ENCODE assay signal across 8 cellular contexts in the genomic region with DNA sequence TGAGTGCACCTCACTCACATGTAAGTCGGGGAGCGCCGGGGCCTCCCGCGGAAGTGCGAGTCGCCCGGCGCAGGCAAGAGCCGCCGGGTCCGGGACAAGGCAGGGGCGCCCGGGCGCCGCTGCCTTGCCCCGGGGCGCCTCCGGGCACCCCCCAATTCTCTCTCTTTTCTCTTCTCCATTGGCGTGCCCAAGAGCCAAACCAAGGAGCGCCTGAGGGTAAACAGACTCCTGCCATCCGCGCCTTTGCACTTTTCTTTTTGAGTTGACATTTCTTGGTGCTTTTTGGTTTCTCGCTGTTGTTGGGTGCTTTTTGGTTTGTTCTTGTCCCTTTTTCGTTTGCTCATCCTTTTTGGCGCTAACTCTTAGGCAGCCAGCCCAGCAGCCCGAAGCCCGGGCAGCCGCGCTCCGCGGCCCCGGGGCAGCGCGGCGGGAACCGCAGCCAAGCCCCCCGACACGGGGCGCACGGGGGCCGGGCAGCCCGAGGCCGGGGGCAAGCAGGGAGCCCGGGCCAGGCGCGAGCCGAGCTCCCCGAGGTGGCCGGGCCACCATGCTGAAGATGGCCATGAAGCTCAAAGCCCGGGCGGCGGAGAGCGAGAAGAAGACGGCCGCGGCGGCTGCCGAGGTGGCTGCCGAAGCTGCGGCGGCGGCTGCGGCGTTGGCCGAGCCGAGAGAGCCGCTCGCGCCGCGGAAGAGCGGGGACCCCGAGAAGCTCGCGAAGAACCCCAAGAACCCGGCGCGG. TPM values are rescaled to one million over a fixed set of nuclear protein-coding genes. Genes with fewer than 3 reads are reported as not detected.
A peak's percentile ranks its signal among the peaks of the same experiment; 100 is the strongest.
DNase-seq lines count a peak whose midpoint lies in the region; ATAC-seq, FAIRE-seq and TF ChIP-seq lines count a peak whose summit lies in the region.

No MANE protein-coding gene starts in this region.

- H3K4me2 ChIP-seq in DOHH2 (ENCODE audit: low read length) = peak overlapping the region; percentile 74

- DNase-seq in NT2/D1 (ENCODE audit: low read depth, low spot score) = no peak
- DNase-seq in dorsolateral prefrontal cortex = peak in 1 of 10 donors; percentile 46
- peak; percentile 24 for DNase-seq in natural killer cell
- no peak for DNase-seq in Ammon's horn (ENCODE audit: low spot score)
- DNase-seq in putamen (ENCODE audit: low spot score) = no peak
- no peak for DNase-seq in urothelium cell line (ENCODE audit: low spot score)

- H3K27me3 ChIP-seq in DOHH2 (ENCODE audit: control insufficient read depth, low read length) = no peaks in the 10 kb centered on the region
- no peaks in the 10 kb centered on the region for H3K27me3 ChIP-seq in NT2/D1 (ENCODE audit: insufficient read depth, insufficient read length)
- H3K27me3 ChIP-seq in dorsolateral prefrontal cortex = no peaks in the 10 kb centered on the region

- peak overlapping the region; percentile 91 for H3K4me3 Mint-ChIP-seq in natural killer cell

- H3K79me2 ChIP-seq in DOHH2 (ENCODE audit: control insufficient read depth, low read length) = peaks cover 56% of the 10 kb centered on the region

- intact Hi-C loops in dorsolateral prefrontal cortex (cut with DNase I) (loop anchor here (1.0 to 5.0 kb wide), 4 partner anchors 91 to 153 kb away; a partner anchor contains a TSS), natural killer cell (cut with micrococcal nuclease) (loop anchor here (1.0 to 10.0 kb wide), 4 partner anchors 92 to 275 kb away; a partner anchor contains a TSS)

- H3K4me1 Mint-ChIP-seq in natural killer cell = peaks cover 23 to 30% of the 10 kb centered on the region in 2 donors

- no peaks in the 10 kb centered on the region for H3K36me3 Mint-ChIP-seq in natural killer cell

- TF ChIP-seq CTCF in DOHH2 (IDR thresholded peaks at IDR 0.05; ENCODE audit: low read depth, low read length, poor library complexity, severe bottlenecking) (no peak), dorsolateral prefrontal cortex (IDR thresholded peaks at IDR 0.05 in 54 of 56, conservative IDR thresholded peaks at IDR 0.05 in 2 of 56; ENCODE audit: low read depth in 1 of 56, partially characterized antibody in 56 of 56) (no peak), natural killer cell (IDR thresholded peaks at IDR 0.05) (no peak)

- H3K9me3 ChIP-seq in DOHH2 (ENCODE audit: control insufficient read depth, insufficient read depth, low read length) (no peaks in the 10 kb centered on the region), NT2/D1 (ENCODE audit: insufficient read depth, low read length) (no peaks in the 10 kb centered on the region)

- H3K36me3 ChIP-seq in DOHH2 (ENCODE audit: control insufficient read depth, low read length) (peaks cover 19% of the 10 kb centered on the region), NT2/D1 (ENCODE audit: insufficient read depth, insufficient read length, low read length) (peaks cover 7% of the 10 kb centered on the region)

- peaks cover 37% of the 10 kb centered on the region for H3K4me1 ChIP-seq in DOHH2 (ENCODE audit: control insufficient read depth, low read length)
- no peaks in the 10 kb centered on the region for H3K4me1 ChIP-seq in NT2/D1 (ENCODE audit: insufficient read depth, insufficient read length)

- ATAC-seq in natural killer cell (no peak), GM21423 (IDR thresholded peaks at IDR 0.05; ENCODE audit: unreplicated experiment) (no peak)

- H3K4me3 ChIP-seq in DOHH2 (ENCODE audit: low read length) (peak overlapping the region; percentile 71), NT2/D1 (ENCODE audit: insufficient read length, low read depth) (peak overlapping the region; percentile 91), dorsolateral prefrontal cortex (peak overlapping the region in 57 of 59 donors; percentile 23 to 85 (median 67))

- peak overlapping the region; percentile 80 for H3K27ac ChIP-seq in DOHH2 (ENCODE audit: low read depth, low read length)
- peak overlapping the region in 40 of 59 donors; percentile 12 to 99 (median 88) for H3K27ac ChIP-seq in dorsolateral prefrontal cortex

- peaks cover 3% of the 10 kb centered on the region; the same call in 1 of the 2 replicates for H3F3A ChIP-seq in DOHH2 (ENCODE audit: control insufficient read depth, insufficient read depth)

- H3K9me2 ChIP-seq in DOHH2 (replicated peaks; ENCODE audit: control insufficient read depth, low read length) = no peaks in the 10 kb centered on the region

- H4K20me1 ChIP-seq in DOHH2 (ENCODE audit: control insufficient read depth, insufficient read depth, low read depth, low read length) = peaks cover 13% of the 10 kb centered on the region

- no peaks in the 10 kb centered on the region for H3K9me3 Mint-ChIP-seq in natural killer cell

- no peak for FAIRE-seq in urothelium cell line (lab: Jason Lieb, UNC)

- no peaks in the 10 kb centered on the region for H3K27me3 Mint-ChIP-seq in natural killer cell (ENCODE audit: low read depth in 2 of 2)

- peak overlapping the region; percentile 96 for H3K9ac ChIP-seq in NT2/D1 (ENCODE audit: insufficient read length, low read depth)

- H3K27ac Mint-ChIP-seq in natural killer cell = peak overlapping the region; percentile 80 to 90

RNA-seq across cellular contexts. Expression of a gene that starts 37.0 kb away (rescaled TPM):
- total RNA-seq in dorsolateral prefrontal cortex (1,000 to 10,000 TPM in 119 of 120 experiments, 100 to 1,000 TPM in 1; 843 to 2,758 (median 1,845) TPM), natural killer cell (100 to 1,000 TPM; 530 to 823 (median 582) TPM)

RNA-seq across cellular contexts. Expression of a gene that starts 38.8 kb away (rescaled TPM):
- 1 to 10 TPM in 36 of 120 experiments, under 1 TPM in 76, not detected in 8; 0.19 to 2.7 (median 0.78) TPM for total RNA-seq in dorsolateral prefrontal cortex
- under 1 TPM in 2 of 3 donors, not detected in 1; 0.60 to 0.66 TPM for total RNA-seq in natural killer cell
